Comparison of ENCODE assay signal across 36 cellular contexts in the genomic region with DNA sequence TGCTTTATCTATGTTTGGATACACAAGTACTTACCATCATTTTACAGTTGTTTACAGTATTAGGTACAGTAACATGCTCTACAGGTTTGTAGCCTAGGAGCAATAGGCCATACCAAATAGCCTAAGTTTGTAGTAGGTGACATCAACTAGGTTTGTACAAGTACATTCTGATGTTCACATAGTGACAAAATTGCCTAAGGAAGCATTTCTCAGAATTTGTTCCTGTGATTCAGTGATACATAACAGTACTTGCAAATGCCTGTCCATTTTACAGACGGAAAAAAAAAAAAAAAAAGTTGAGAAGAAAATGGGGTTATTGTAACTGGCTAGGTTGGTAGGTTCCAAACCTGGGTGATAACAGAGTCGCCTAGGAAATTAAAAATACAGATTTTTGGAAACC.
"Had no signal": no experiment of that assay in that cellular context is flagged by ENCODE, and none has a peak within 500 bp of the region (broad histone marks: within the 10 kb centered on the region; RNA-seq: fewer than 3 reads in every experiment).

No MANE protein-coding gene starts in this region.

- H3K27me3 ChIP-seq: ascending aorta, cardiac muscle cell had no signal

- H3K4me1 Mint-ChIP-seq: activated naive CD4-positive, alpha-beta T cell treated with anti-CD3 and anti-CD28 coated beads, Interleukin-2, amount 10 ng/mL, durations not matched to agents 7 days and 5 days; activated naive CD8-positive, alpha-beta T cell treated with anti-CD3 and anti-CD28 coated beads, Interleukin-2, amount 10 ng/mL, durations not matched to agents 7 days and 5 days; central memory CD8-positive, alpha-beta T cell had no signal

- H3K27ac Mint-ChIP-seq: activated B cell treated with CpG ODN at 0.5 μM for 24 hours; activated CD4-positive, alpha-beta memory T cell treated with anti-CD3 and anti-CD28 coated beads for 36 hours; activated CD4-positive, alpha-beta T cell treated with anti-CD3 and anti-CD28 coated beads, Interleukin-2, amount 10 ng/mL, durations not matched to agents 24 days and 14 days; activated CD8-positive, alpha-beta T cell treated with anti-CD3 and anti-CD28 coated beads for 36 hours; activated naive CD4-positive, alpha-beta T cell treated with anti-CD3 and anti-CD28 coated beads, Interleukin-2, amount 10 ng/mL, durations not matched to agents 7 days and 5 days; activated naive CD8-positive, alpha-beta T cell; activated naive CD8-positive, alpha-beta T cell treated with anti-CD3 and anti-CD28 coated beads, Interleukin-2, amount 10 ng/mL, durations not matched to agents 7 days and 5 days; activated naive CD8-positive, alpha-beta T cell treated with anti-CD3 and anti-CD28 coated beads, Interleukin-2, amount 50 U/mL, for 24 hours; activated T-cell treated with anti-CD3 and anti-CD28 coated beads, Interleukin-2, amount 50 U/mL, for 72 hours; activated T-helper 2 cell treated with anti-CD3 and anti-CD28 coated beads, Interferon-gamma antibody, Interleukin-2, Interleukin-4, amounts not matched to agents 10 μg/mL and 5 μg/mL and 100 μg/mL, durations not matched to agents 14 hours and 24 hours and 36 hours; brain; T-helper 1 cell treated with Interleukin-12 subunit alpha and Interleukin-12 subunit beta and Interleukin-4 antibody, amounts not matched to agents 30 μg/mL and 1 μg/mL, for 36 hours; T-helper 2 cell treated with Interferon-gamma antibody and Interleukin-4, amounts not matched to agents 5 μg/mL and 100 μg/mL, for 36 hours had no signal

- H3K4me3 ChIP-seq: ascending aorta, cardiac muscle cell had no signal

- DNase-seq: activated B cell treated with CpG ODN at 0.5 μM for 24 hours; activated CD4-positive, alpha-beta memory T cell treated with anti-CD3 and anti-CD28 coated beads for 36 hours; activated CD4-positive, alpha-beta T cell treated with anti-CD3 and anti-CD28 coated beads for 4 hours; activated CD4-positive, alpha-beta T cell treated with anti-CD3 and anti-CD28 coated beads, Interleukin-2, amount 10 ng/mL, durations not matched to agents 24 days and 14 days; activated CD4-positive, alpha-beta T cell treated with anti-CD3 and anti-CD28 coated beads, Interleukin-2, amount 50 U/mL, for 1 hour; activated CD4-positive, alpha-beta T cell treated with anti-CD3 and anti-CD28 coated beads, Interleukin-2, amount 50 U/mL, for 4 hours; activated CD4-positive, CD25-positive, alpha-beta regulatory T cell treated with anti-CD3 and anti-CD28 coated beads, Interleukin-2, amount 50 U/mL, for 72 hours; activated CD8-positive, alpha-beta memory T cell treated with anti-CD3 and anti-CD28 coated beads, Interleukin-2, amount 50 U/mL, for 4 hours; activated CD8-positive, alpha-beta T cell treated with anti-CD3 and anti-CD28 coated beads for 36 hours; activated effector memory CD4-positive, alpha-beta T cell treated with Interleukin-2 at 50 U/mL for 16 hours; activated gamma-delta T cell; activated naive CD4-positive, alpha-beta T cell treated with anti-CD3 and anti-CD28 coated beads, Interleukin-2, amount 10 ng/mL, durations not matched to agents 7 days and 5 days; activated naive CD4-positive, alpha-beta T cell treated with Interleukin-2 at 50 U/mL for 16 hours; activated naive CD8-positive, alpha-beta T cell treated with anti-CD3 and anti-CD28 coated beads, Interleukin-2, amount 10 ng/mL, durations not matched to agents 7 days and 5 days; activated naive CD8-positive, alpha-beta T cell treated with anti-CD3 and anti-CD28 coated beads, Interleukin-2, amount 50 U/mL, for 24 hours; activated T-cell treated with anti-CD3 and anti-CD28 coated beads for 4 hours; activated T-cell treated with anti-CD3 and anti-CD28 coated beads, Interleukin-2, amount 50 U/mL, for 1 hour; activated T-cell treated with anti-CD3 and anti-CD28 coated beads, Interleukin-2, amount 50 U/mL, for 4 hours; activated T-cell treated with anti-CD3 and anti-CD28 coated beads, Interleukin-2, amount 50 U/mL, for 72 hours; amygdala; anterior cingulate cortex; caudate nucleus; cerebellar nuclear complex; T-helper 1 cell; T-helper 2 cell; T-helper 9 cell had no signal

- H3K27ac ChIP-seq: ascending aorta, cardiac muscle cell, VCaP had no signal

- ATAC-seq: activated CD8-positive, alpha-beta T cell treated with anti-CD3 and anti-CD28 coated beads for 36 hours; activated naive CD8-positive, alpha-beta T cell treated with anti-CD3 and anti-CD28 coated beads, Interleukin-2, amount 50 U/mL, for 24 hours; activated T-cell treated with anti-CD3 and anti-CD28 coated beads, Interleukin-2, amount 50 U/mL, for 4 hours; activated T-cell treated with anti-CD3 and anti-CD28 coated beads, Interleukin-2, amount 50 U/mL, for 72 hours had no signal

- H3K27me3 Mint-ChIP-seq: activated B cell treated with CpG ODN at 0.5 μM for 24 hours; activated CD4-positive, alpha-beta memory T cell treated with anti-CD3 and anti-CD28 coated beads for 36 hours; activated CD8-positive, alpha-beta T cell treated with anti-CD3 and anti-CD28 coated beads for 36 hours; activated naive CD4-positive, alpha-beta T cell treated with anti-CD3 and anti-CD28 coated beads, Interleukin-2, amount 10 ng/mL, durations not matched to agents 7 days and 5 days; activated naive CD8-positive, alpha-beta T cell; activated naive CD8-positive, alpha-beta T cell treated with anti-CD3 and anti-CD28 coated beads, Interleukin-2, amount 10 ng/mL, durations not matched to agents 7 days and 5 days; activated naive CD8-positive, alpha-beta T cell treated with anti-CD3 and anti-CD28 coated beads, Interleukin-2, amount 50 U/mL, for 24 hours; brain; central memory CD8-positive, alpha-beta T cell had no signal

- H3K9me3 Mint-ChIP-seq: activated B cell treated with CpG ODN at 0.5 μM for 24 hours; activated CD4-positive, alpha-beta memory T cell treated with anti-CD3 and anti-CD28 coated beads for 36 hours; activated CD4-positive, alpha-beta T cell treated with anti-CD3 and anti-CD28 coated beads, Interleukin-2, amount 10 ng/mL, durations not matched to agents 24 days and 14 days; activated CD8-positive, alpha-beta T cell treated with anti-CD3 and anti-CD28 coated beads for 36 hours; activated naive CD4-positive, alpha-beta T cell treated with anti-CD3 and anti-CD28 coated beads, Interleukin-2, amount 10 ng/mL, durations not matched to agents 7 days and 5 days; activated naive CD8-positive, alpha-beta T cell treated with anti-CD3 and anti-CD28 coated beads, Interleukin-2, amount 10 ng/mL, durations not matched to agents 7 days and 5 days; activated naive CD8-positive, alpha-beta T cell treated with anti-CD3 and anti-CD28 coated beads, Interleukin-2, amount 50 U/mL, for 24 hours; activated T-cell treated with anti-CD3 and anti-CD28 coated beads, Interleukin-2, amount 50 U/mL, for 4 hours; activated T-cell treated with anti-CD3 and anti-CD28 coated beads, Interleukin-2, amount 50 U/mL, for 72 hours; activated T-helper 2 cell treated with anti-CD3 and anti-CD28 coated beads, Interferon-gamma antibody, Interleukin-2, Interleukin-4, amounts not matched to agents 10 μg/mL and 5 μg/mL and 100 μg/mL, durations not matched to agents 14 hours and 24 hours and 36 hours; brain; central memory CD8-positive, alpha-beta T cell; T-helper 1 cell treated with Interleukin-12 subunit alpha and Interleukin-12 subunit beta and Interleukin-4 antibody, amounts not matched to agents 30 μg/mL and 1 μg/mL, for 36 hours; T-helper 2 cell treated with Interferon-gamma antibody and Interleukin-4, amounts not matched to agents 5 μg/mL and 100 μg/mL, for 36 hours had no signal

- H3K9me3 ChIP-seq: ascending aorta had no signal

- H3K4me3 Mint-ChIP-seq: activated B cell treated with CpG ODN at 0.5 μM for 24 hours; activated CD4-positive, alpha-beta memory T cell treated with anti-CD3 and anti-CD28 coated beads for 36 hours; activated CD4-positive, alpha-beta T cell treated with anti-CD3 and anti-CD28 coated beads, Interleukin-2, amount 10 ng/mL, durations not matched to agents 24 days and 14 days; activated CD8-positive, alpha-beta T cell treated with anti-CD3 and anti-CD28 coated beads for 36 hours; activated naive CD4-positive, alpha-beta T cell treated with anti-CD3 and anti-CD28 coated beads, Interleukin-2, amount 10 ng/mL, durations not matched to agents 7 days and 5 days; activated naive CD8-positive, alpha-beta T cell; activated naive CD8-positive, alpha-beta T cell treated with anti-CD3 and anti-CD28 coated beads, Interleukin-2, amount 10 ng/mL, durations not matched to agents 7 days and 5 days; activated naive CD8-positive, alpha-beta T cell treated with anti-CD3 and anti-CD28 coated beads, Interleukin-2, amount 50 U/mL, for 24 hours; activated T-cell treated with anti-CD3 and anti-CD28 coated beads, Interleukin-2, amount 50 U/mL, for 4 hours; activated T-cell treated with anti-CD3 and anti-CD28 coated beads, Interleukin-2, amount 50 U/mL, for 72 hours; brain; central memory CD8-positive, alpha-beta T cell; T-helper 1 cell treated with Interleukin-12 subunit alpha and Interleukin-12 subunit beta and Interleukin-4 antibody, amounts not matched to agents 30 μg/mL and 1 μg/mL, for 36 hours; T-helper 2 cell treated with Interferon-gamma antibody and Interleukin-4, amounts not matched to agents 5 μg/mL and 100 μg/mL, for 36 hours had no signal

- H3K4me1 ChIP-seq: ascending aorta had no signal

- FAIRE-seq: bronchial epithelial cell had no signal
